Comparison of ENCODE assay signal across 28 cellular contexts in the genomic region with DNA sequence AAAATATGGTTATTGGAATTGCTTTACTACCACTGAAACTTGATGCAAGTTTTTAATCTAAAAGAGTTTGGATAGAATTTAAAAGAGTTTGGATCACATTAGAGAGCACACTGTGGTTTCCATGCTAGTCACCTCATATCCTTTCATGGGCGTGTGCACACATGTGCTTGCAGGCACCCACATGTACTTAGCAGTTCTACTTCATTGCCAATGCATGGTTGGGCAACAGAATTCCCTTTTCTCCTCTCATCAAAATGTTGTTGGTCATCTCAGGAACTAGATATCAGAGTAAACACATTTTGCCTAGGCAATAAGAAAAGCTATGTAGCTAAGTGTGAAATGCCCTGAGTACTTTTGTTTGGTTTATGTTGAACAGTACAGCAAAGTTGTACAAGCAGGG.
"Had no signal": no experiment of that assay in that cellular context is flagged by ENCODE, and none has a peak within 500 bp of the region (broad histone marks: within the 10 kb centered on the region; RNA-seq: fewer than 3 reads in every experiment).

No MANE protein-coding gene starts in this region.

- H3K36me3 ChIP-seq: adrenal gland, neutrophil, ovary, tibial nerve, uterus had no signal

- H3K4me1 ChIP-seq: uterus had no signal

- H3K27ac ChIP-seq: adrenal gland, cardiac muscle cell, esophagus muscularis mucosa, gastroesophageal sphincter, heart left ventricle, neutrophil, ovary, psoas muscle, right atrium auricular region, tibial nerve, uterus had no signal

- H3K27me3 ChIP-seq: adrenal gland, cardiac muscle cell, esophagus muscularis mucosa, gastroesophageal sphincter, heart left ventricle, neutrophil, ovary, right atrium auricular region, tibial nerve, uterus had no signal

- H3K9me3 ChIP-seq: adrenal gland, esophagus muscularis mucosa, gastroesophageal sphincter, heart left ventricle, neutrophil, ovary, psoas muscle, right atrium auricular region, tibial nerve, uterus had no signal

- ATAC-seq: activated CD4-positive, alpha-beta T cell treated with anti-CD3 and anti-CD28 coated beads for 36 hours; activated T-helper 17 cell treated with anti-CD3 and anti-CD28 coated beads, Interleukin-2, amount 50 U/mL, for 72 hours; gastroesophageal sphincter; heart left ventricle; natural killer cell treated with Interleukin-12 subunit alpha and Interleukin-12 subunit beta and Interleukin-15 and Interleukin-18, amount 100 ng/mL, for 72 hours; psoas muscle had no signal

- DNase-seq: activated B cell treated with CpG ODN at 0.5 μM for 24 hours; activated CD4-positive, alpha-beta T cell treated with anti-CD3 and anti-CD28 coated beads for 36 hours; activated CD4-positive, alpha-beta T cell treated with anti-CD3 and anti-CD28 coated beads, Interleukin-2, amount 50 U/mL, for 4 hours; activated CD8-positive, alpha-beta memory T cell treated with anti-CD3 and anti-CD28 coated beads for 24 hours; activated CD8-positive, alpha-beta memory T cell treated with anti-CD3 and anti-CD28 coated beads, Interleukin-2, amount 50 U/mL, for 4 hours; activated naive CD4-positive, alpha-beta T cell; activated T-cell treated with anti-CD3 and anti-CD28 coated beads, Interleukin-2, amount 50 U/mL, for 24 hours; adrenal gland; effector CD4-positive, alpha-beta T cell; heart left ventricle; kidney; ovary; psoas muscle; stimulated activated CD4-positive, alpha-beta T cell treated with anti-CD3 and anti-CD28 coated beads, Interleukin-12 subunit alpha, Interleukin-12 subunit beta, amount 100 ng/mL, for 4 hours; stimulated activated CD4-positive, alpha-beta T cell treated with anti-CD3 and anti-CD28 coated beads, Interleukin-4, amount 100 ng/mL, for 4 hours; substantia nigra; T-helper 1 cell; T1000; uterus had no signal

- H3K4me3 ChIP-seq: adrenal gland, cardiac muscle cell, esophagus muscularis mucosa, gastroesophageal sphincter, heart left ventricle, lung, ovary, psoas muscle, right atrium auricular region, tibial nerve, uterus had no signal
